In the genomic region with DNA sequence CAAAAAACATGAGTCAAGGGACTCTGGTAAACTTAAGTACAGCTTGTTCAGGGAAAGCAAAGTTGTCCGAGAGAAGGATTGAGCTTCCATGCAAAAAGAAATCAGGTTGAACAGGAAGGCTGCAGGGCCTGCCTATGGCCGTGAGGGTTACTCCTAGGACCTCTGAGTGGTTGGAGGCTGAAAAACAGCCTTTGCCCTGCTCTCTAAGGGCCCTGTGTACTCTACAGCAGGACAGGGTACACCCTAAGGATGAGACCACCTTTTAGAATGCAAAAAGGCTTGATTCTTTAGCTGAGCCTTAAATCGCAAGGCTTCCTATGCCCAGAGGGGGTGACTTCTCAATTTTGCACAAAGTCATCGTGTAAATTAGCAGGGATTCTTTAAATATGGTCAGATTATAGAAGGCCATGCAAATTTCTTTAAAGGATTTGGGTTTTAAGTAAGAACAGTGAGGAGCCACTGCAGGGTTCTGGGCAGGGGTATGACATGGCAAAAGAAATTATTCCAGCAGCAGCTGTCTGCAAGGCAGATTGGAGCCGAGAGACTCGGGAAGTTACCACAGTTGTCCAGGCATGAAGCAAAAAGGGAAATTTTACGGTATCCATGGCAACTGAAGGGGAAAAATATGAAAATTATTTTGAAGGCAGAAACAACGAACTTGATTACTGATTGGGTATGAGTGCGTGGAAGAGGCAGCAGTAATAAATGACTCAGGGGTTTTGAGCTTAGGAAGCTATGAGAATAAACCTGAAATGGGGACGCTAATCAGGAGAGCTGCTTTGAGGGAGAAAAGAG, we compare ENCODE assay signal across 1 cellular context.
TF ChIP-seq lines count a peak whose summit lies in the region.

No MANE protein-coding gene starts in this region.

TF ChIP-seq in WTC11, 78 proteins besides CTCF, POLR2A, EP300 and RAD21 (continued from another document):
- TF ChIP-seq, protein P1, sequence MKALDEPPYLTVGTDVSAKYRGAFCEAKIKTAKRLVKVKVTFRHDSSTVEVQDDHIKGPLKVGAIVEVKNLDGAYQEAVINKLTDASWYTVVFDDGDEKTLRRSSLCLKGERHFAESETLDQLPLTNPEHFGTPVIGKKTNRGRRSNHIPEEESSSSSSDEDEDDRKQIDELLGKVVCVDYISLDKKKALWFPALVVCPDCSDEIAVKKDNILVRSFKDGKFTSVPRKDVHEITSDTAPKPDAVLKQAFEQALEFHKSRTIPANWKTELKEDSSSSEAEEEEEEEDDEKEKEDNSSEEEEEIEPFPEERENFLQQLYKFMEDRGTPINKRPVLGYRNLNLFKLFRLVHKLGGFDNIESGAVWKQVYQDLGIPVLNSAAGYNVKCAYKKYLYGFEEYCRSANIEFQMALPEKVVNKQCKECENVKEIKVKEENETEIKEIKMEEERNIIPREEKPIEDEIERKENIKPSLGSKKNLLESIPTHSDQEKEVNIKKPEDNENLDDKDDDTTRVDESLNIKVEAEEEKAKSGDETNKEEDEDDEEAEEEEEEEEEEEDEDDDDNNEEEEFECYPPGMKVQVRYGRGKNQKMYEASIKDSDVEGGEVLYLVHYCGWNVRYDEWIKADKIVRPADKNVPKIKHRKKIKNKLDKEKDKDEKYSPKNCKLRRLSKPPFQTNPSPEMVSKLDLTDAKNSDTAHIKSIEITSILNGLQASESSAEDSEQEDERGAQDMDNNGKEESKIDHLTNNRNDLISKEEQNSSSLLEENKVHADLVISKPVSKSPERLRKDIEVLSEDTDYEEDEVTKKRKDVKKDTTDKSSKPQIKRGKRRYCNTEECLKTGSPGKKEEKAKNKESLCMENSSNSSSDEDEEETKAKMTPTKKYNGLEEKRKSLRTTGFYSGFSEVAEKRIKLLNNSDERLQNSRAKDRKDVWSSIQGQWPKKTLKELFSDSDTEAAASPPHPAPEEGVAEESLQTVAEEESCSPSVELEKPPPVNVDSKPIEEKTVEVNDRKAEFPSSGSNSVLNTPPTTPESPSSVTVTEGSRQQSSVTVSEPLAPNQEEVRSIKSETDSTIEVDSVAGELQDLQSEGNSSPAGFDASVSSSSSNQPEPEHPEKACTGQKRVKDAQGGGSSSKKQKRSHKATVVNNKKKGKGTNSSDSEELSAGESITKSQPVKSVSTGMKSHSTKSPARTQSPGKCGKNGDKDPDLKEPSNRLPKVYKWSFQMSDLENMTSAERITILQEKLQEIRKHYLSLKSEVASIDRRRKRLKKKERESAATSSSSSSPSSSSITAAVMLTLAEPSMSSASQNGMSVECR (CRISPR knock-in tag; IDR thresholded peaks at IDR 0.05; ENCODE audit: borderline replicate concordance): no peak
- no peak for TF ChIP-seq ETV6 (CRISPR knock-in tag; IDR thresholded peaks at IDR 0.05)
- no peak for TF ChIP-seq NR1H2 (CRISPR knock-in tag; IDR thresholded peaks at IDR 0.05)
- TF ChIP-seq, protein P2, sequence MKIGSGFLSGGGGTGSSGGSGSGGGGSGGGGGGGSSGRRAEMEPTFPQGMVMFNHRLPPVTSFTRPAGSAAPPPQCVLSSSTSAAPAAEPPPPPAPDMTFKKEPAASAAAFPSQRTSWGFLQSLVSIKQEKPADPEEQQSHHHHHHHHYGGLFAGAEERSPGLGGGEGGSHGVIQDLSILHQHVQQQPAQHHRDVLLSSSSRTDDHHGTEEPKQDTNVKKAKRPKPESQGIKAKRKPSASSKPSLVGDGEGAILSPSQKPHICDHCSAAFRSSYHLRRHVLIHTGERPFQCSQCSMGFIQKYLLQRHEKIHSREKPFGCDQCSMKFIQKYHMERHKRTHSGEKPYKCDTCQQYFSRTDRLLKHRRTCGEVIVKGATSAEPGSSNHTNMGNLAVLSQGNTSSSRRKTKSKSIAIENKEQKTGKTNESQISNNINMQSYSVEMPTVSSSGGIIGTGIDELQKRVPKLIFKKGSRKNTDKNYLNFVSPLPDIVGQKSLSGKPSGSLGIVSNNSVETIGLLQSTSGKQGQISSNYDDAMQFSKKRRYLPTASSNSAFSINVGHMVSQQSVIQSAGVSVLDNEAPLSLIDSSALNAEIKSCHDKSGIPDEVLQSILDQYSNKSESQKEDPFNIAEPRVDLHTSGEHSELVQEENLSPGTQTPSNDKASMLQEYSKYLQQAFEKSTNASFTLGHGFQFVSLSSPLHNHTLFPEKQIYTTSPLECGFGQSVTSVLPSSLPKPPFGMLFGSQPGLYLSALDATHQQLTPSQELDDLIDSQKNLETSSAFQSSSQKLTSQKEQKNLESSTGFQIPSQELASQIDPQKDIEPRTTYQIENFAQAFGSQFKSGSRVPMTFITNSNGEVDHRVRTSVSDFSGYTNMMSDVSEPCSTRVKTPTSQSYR (CRISPR knock-in tag; IDR thresholded peaks at IDR 0.05): no peak
- TF ChIP-seq TEAD1 (CRISPR knock-in tag; IDR thresholded peaks at IDR 0.05): no peak
- no peak for TF ChIP-seq JUN (CRISPR knock-in tag; IDR thresholded peaks at IDR 0.05)
- no peak for TF ChIP-seq NR3C1 (CRISPR knock-in tag; conservative IDR thresholded peaks at IDR 0.05; ENCODE audit: low read depth)
- no peak for TF ChIP-seq EMX1 (CRISPR knock-in tag; IDR thresholded peaks at IDR 0.05)
- TF ChIP-seq, protein P3, sequence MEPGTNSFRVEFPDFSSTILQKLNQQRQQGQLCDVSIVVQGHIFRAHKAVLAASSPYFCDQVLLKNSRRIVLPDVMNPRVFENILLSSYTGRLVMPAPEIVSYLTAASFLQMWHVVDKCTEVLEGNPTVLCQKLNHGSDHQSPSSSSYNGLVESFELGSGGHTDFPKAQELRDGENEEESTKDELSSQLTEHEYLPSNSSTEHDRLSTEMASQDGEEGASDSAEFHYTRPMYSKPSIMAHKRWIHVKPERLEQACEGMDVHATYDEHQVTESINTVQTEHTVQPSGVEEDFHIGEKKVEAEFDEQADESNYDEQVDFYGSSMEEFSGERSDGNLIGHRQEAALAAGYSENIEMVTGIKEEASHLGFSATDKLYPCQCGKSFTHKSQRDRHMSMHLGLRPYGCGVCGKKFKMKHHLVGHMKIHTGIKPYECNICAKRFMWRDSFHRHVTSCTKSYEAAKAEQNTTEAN (CRISPR knock-in tag; IDR thresholded peaks at IDR 0.05): no peak
- TF ChIP-seq, protein P4, sequence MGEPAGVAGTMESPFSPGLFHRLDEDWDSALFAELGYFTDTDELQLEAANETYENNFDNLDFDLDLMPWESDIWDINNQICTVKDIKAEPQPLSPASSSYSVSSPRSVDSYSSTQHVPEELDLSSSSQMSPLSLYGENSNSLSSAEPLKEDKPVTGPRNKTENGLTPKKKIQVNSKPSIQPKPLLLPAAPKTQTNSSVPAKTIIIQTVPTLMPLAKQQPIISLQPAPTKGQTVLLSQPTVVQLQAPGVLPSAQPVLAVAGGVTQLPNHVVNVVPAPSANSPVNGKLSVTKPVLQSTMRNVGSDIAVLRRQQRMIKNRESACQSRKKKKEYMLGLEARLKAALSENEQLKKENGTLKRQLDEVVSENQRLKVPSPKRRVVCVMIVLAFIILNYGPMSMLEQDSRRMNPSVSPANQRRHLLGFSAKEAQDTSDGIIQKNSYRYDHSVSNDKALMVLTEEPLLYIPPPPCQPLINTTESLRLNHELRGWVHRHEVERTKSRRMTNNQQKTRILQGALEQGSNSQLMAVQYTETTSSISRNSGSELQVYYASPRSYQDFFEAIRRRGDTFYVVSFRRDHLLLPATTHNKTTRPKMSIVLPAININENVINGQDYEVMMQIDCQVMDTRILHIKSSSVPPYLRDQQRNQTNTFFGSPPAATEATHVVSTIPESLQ (CRISPR knock-in tag; IDR thresholded peaks at IDR 0.05): no peak
